17 cellular contexts compared by ENCODE assay signal in genomic region chr4:80101768-80102116, GRCh38. TPM values are rescaled to one million over a fixed set of nuclear protein-coding genes. Genes with fewer than 3 reads are reported as not detected.
A peak's percentile ranks its signal among the peaks of the same experiment; 100 is the strongest.
DNase-seq lines count a peak whose midpoint lies in the region; ATAC-seq and TF ChIP-seq lines count a peak whose summit lies in the region.
"Had no signal": no experiment of that assay in that cellular context is flagged by ENCODE, and none has a peak within 500 bp of the region (broad histone marks: within the 10 kb centered on the region; RNA-seq: fewer than 3 reads in every experiment).

No MANE protein-coding gene starts in this region.

- no peak overlapping the region for H3K4me3 ChIP-seq in CD4-positive, alpha-beta memory T cell (ENCODE audit: low read length in 2 of 2)
- H3K4me3 ChIP-seq in HCT116 (replicated peaks in 1 of 2; ENCODE audit: low read depth in 1 of 2, low read length in 2 of 2) (no peak overlapping the region), SK-N-MC (peak overlapping the region; percentile 8; the same call in 1 of the 2 replicates), fibroblast of the aortic adventitia (ENCODE audit: low read depth, low read length) (no peak overlapping the region), gastrocnemius medialis (no peak overlapping the region), MG63 (no peak overlapping the region)

- H3K4me1 Mint-ChIP-seq in CD4-positive, alpha-beta memory T cell: peaks cover 2 to 13% (median 9%) of the 10 kb centered on the region in 4 donors

- peak overlapping the region; percentile 73 for H2AFZ ChIP-seq in HCT116 (ENCODE audit: low read depth, low read length, poor library complexity, severe bottlenecking)

- no peak overlapping the region for H3K27ac ChIP-seq in CD4-positive, alpha-beta memory T cell (ENCODE audit: low read depth, low read length)
- no peak overlapping the region for H3K27ac ChIP-seq in HCT116 (ENCODE audit: low read depth, low read length)
- H3K27ac ChIP-seq in SK-N-MC: peak overlapping the region; percentile 83; the same call in 1 of the 2 replicates
- H3K27ac ChIP-seq in gastrocnemius medialis: no peak overlapping the region
- H3K27ac ChIP-seq: WERI-Rb-1 had no signal

- no peaks in the 10 kb centered on the region for H3K27me3 ChIP-seq in CD4-positive, alpha-beta memory T cell (ENCODE audit: insufficient read depth, low read length)
- H3K27me3 ChIP-seq in HCT116 (ENCODE audit: insufficient read depth, low read length): no peaks in the 10 kb centered on the region
- no peaks in the 10 kb centered on the region for H3K27me3 ChIP-seq in gastrocnemius medialis
- no peaks in the 10 kb centered on the region for H3K27me3 ChIP-seq in MG63

- peaks cover 0 to 11% (median 7%) of the 10 kb centered on the region in 8 donors for H3K9me3 Mint-ChIP-seq in CD4-positive, alpha-beta memory T cell

- no peak overlapping the region for H3K4me2 ChIP-seq in HCT116 (ENCODE audit: low read length)

- DNase-seq in CD4-positive, alpha-beta memory T cell: no peak
- DNase-seq in HCT116 (ENCODE audit: low read depth, low spot score): no peak
- DNase-seq in SK-N-MC (ENCODE audit: low read depth, low spot score): no peak
- peak; percentile 32 for DNase-seq in fibroblast of the aortic adventitia (ENCODE audit: low read depth)
- DNase-seq in gastrocnemius medialis: no peak
- no peak for DNase-seq in MG63
- no peak for DNase-seq in NCI-H526 (lab: John Stamatoyannopoulos, UW)
- DNase-seq: activated CD8-positive, alpha-beta T cell treated with anti-CD3 and anti-CD28 coated beads for 36 hours; amniotic stem cell; islet precursor cell; naive B cell; NK-92 treated with Interleukin-12 subunit alpha and Interleukin-12 subunit beta, amount 100 ng/mL, for 24 hours; stimulated activated CD4-positive, alpha-beta T cell treated with anti-CD3 and anti-CD28 coated beads, Interleukin-1b, Interleukin-23, amount 100 ng/mL, for 48 hours; T-helper 1 cell; WERI-Rb-1 had no signal

- no peaks in the 10 kb centered on the region for H3K9me2 ChIP-seq in HCT116 (ENCODE audit: insufficient read depth)

- POLR2A ChIA-PET in CD4-positive, alpha-beta memory T cell (lab: Charles Lee; ENCODE audit: partially characterized antibody): interaction anchor here (0.7 to 0.9 kb wide), 2 partner anchors 29 to 34 kb away, joined by 3 read pairs; no protein-coding TSS in a partner anchor
- POLR2A ChIA-PET in HCT116 (lab: Charles Lee): no interaction called here

- TF ChIP-seq POLR2A in HCT116 (IDR thresholded peaks at IDR 0.05; ENCODE audit: borderline replicate concordance, extremely low read depth, insufficient read depth, insufficient read length) (no peak), gastrocnemius medialis (IDR thresholded peaks at IDR 0.05) (no peak)

- CTCF ChIA-PET in CD4-positive, alpha-beta memory T cell (lab: Charles Lee; ENCODE audit: partially characterized antibody): no interaction called here
- CTCF ChIA-PET in HCT116 (lab: Charles Lee): no interaction called here

- no TSS peak for BruUV-seq in HCT116 (replicated peaks; lab: Mats Ljungman, UMichigan)

- H3K79me2 ChIP-seq in HCT116 (ENCODE audit: insufficient read depth, low read length): no peaks in the 10 kb centered on the region

- peak overlapping the region in 5 of 7 donors; percentile 1 to 63 (median 30) for H3K27ac Mint-ChIP-seq in CD4-positive, alpha-beta memory T cell
- H3K27ac Mint-ChIP-seq: activated CD8-positive, alpha-beta T cell treated with anti-CD3 and anti-CD28 coated beads for 36 hours; activated T-helper 2 cell treated with anti-CD3 and anti-CD28 coated beads, Interferon-gamma antibody, Interleukin-2, Interleukin-4, amounts not matched to agents 10 μg/mL and 5 μg/mL and 100 μg/mL, durations not matched to agents 14 hours and 24 hours and 36 hours; B cell had no signal

- H3K9me3 ChIP-seq in CD4-positive, alpha-beta memory T cell (ENCODE audit: control insufficient read depth in 1 of 2, low read length in 2 of 2): no peaks in the 10 kb centered on the region
- no peaks in the 10 kb centered on the region; a peak in 1 of 4 replicates for H3K9me3 ChIP-seq in HCT116 (ENCODE audit: control insufficient read depth in 1 of 2, insufficient read depth in 1 of 2, low read depth in 1 of 2, low read length in 2 of 2)
- no peaks in the 10 kb centered on the region; the same call in 1 of the 2 replicates for H3K9me3 ChIP-seq in SK-N-MC (ENCODE audit: low read depth, low read length)
- peaks cover 0 to 3% (median 0%) of the 10 kb centered on the region in 3 donors for H3K9me3 ChIP-seq in gastrocnemius medialis
- H3K9me3 ChIP-seq in MG63: no peaks in the 10 kb centered on the region

- H3K4me3 Mint-ChIP-seq in CD4-positive, alpha-beta memory T cell: no peak overlapping the region
- H3K4me3 Mint-ChIP-seq: activated CD8-positive, alpha-beta T cell treated with anti-CD3 and anti-CD28 coated beads for 36 hours; B cell; naive B cell had no signal

- H3K36me3 ChIP-seq in CD4-positive, alpha-beta memory T cell (ENCODE audit: insufficient read depth, low read length): no peaks in the 10 kb centered on the region
- no peaks in the 10 kb centered on the region for H3K36me3 ChIP-seq in HCT116 (ENCODE audit: control insufficient read depth in 1 of 2, insufficient read depth in 2 of 2, low read length in 2 of 2)
- H3K36me3 ChIP-seq in SK-N-MC (ENCODE audit: insufficient read depth, low read length): no peaks in the 10 kb centered on the region
- no peaks in the 10 kb centered on the region for H3K36me3 ChIP-seq in gastrocnemius medialis
- no peaks in the 10 kb centered on the region for H3K36me3 ChIP-seq in MG63
- H3K36me3 ChIP-seq: WERI-Rb-1 had no signal

- RAD21 ChIA-PET in HCT116 (lab: Charles Lee; ENCODE audit: low non-redundant PET in 1 of 2, low total read pairs in 2 of 2, uncharacterized antibody in 2 of 2, unreplicated experiment in 2 of 2): no interaction called here

- no peak overlapping the region for H3K9ac ChIP-seq in HCT116 (ENCODE audit: low read length)
- H3K9ac ChIP-seq in SK-N-MC (ENCODE audit: insufficient read length): no peak overlapping the region

- ATAC-seq in HCT116 (no peak), gastrocnemius medialis (no peak)
- ATAC-seq: activated CD8-positive, alpha-beta T cell treated with anti-CD3 and anti-CD28 coated beads for 36 hours had no signal

- H4K20me1 ChIP-seq in HCT116 (ENCODE audit: insufficient read depth): no peaks in the 10 kb centered on the region

- TF ChIP-seq CTCF in HCT116 (IDR thresholded peaks at IDR 0.05 in 2 of 3, conservative IDR thresholded peaks at IDR 0.05 in 1 of 3; ENCODE audit: borderline replicate concordance in 1 of 3, insufficient read depth in 1 of 3, low read depth in 2 of 3, low read length in 2 of 3) (no peak), fibroblast of the aortic adventitia (IDR thresholded peaks at IDR 0.05; ENCODE audit: insufficient read depth, low read length) (no peak), gastrocnemius medialis (IDR thresholded peaks at IDR 0.05 in 4 of 5, conservative IDR thresholded peaks at IDR 0.05 in 1 of 5) (no peak)

- in situ Hi-C loops in gastrocnemius medialis (cut with MboI; ENCODE audit: low sequenced_read_pairs in 4 of 4): no loop called here

- H3K36me3 Mint-ChIP-seq in CD4-positive, alpha-beta memory T cell: peaks cover 5 to 6% of the 10 kb centered on the region in 2 donors

- no peak for TF ChIP-seq RAD21 in HCT116 (IDR thresholded peaks at IDR 0.05; ENCODE audit: low read depth)

- no peaks in the 10 kb centered on the region for H3K27me3 Mint-ChIP-seq in CD4-positive, alpha-beta memory T cell
- H3K27me3 Mint-ChIP-seq: activated CD8-positive, alpha-beta T cell treated with anti-CD3 and anti-CD28 coated beads for 36 hours had no signal

- H3K4me1 ChIP-seq in CD4-positive, alpha-beta memory T cell (ENCODE audit: insufficient read depth, low read length): no peaks in the 10 kb centered on the region
- H3K4me1 ChIP-seq in HCT116 (ENCODE audit: control insufficient read depth in 1 of 2, insufficient read depth in 2 of 2, low read length in 2 of 2) (no peaks in the 10 kb centered on the region; a peak in 1 of 4 replicates), gastrocnemius medialis (no peaks in the 10 kb centered on the region)

- intact Hi-C loops in CD4-positive, alpha-beta memory T cell (cut with micrococcal nuclease): no loop called here
- intact Hi-C loops in HCT116 (cut with micrococcal nuclease) (no loop called here), gastrocnemius medialis (cut with DNase I; ENCODE audit: low total_unique reads) (no loop called here)

TF ChIP-seq in HCT116, 20 proteins besides CTCF, POLR2A, EP300 and RAD21:
- TF ChIP-seq ZFX (IDR thresholded peaks at IDR 0.05): no peak
- no peak for TF ChIP-seq TCF7L2 (IDR thresholded peaks at IDR 0.05; ENCODE audit: borderline replicate concordance, extremely low read depth, insufficient read depth, insufficient read length)
- TF ChIP-seq EGR1 (IDR thresholded peaks at IDR 0.05; ENCODE audit: low read depth): no peak
- no peak for TF ChIP-seq MAX (IDR thresholded peaks at IDR 0.05)
- TF ChIP-seq SRF (IDR thresholded peaks at IDR 0.05; ENCODE audit: low read depth): no peak
- TF ChIP-seq POLR2AphosphoS5 (IDR thresholded peaks at IDR 0.05; ENCODE audit: low read depth, low read length): no peak
- TF ChIP-seq FOSL1 (IDR thresholded peaks at IDR 0.05; ENCODE audit: low read depth): no peak
- no peak for TF ChIP-seq YY1 (IDR thresholded peaks at IDR 0.05; ENCODE audit: extremely low read depth, insufficient replicate concordance, low read depth, low read length)
TF ChIP-seq in HCT116: peak in this region for 0.

RNA-seq across cellular contexts. Expression of gene ANTXR2, which starts 28.7 kb away (rescaled TPM):
- 10 to 100 TPM; 90.1 to 91.6 TPM for total RNA-seq in CD4-positive, alpha-beta memory T cell
- 10 to 100 TPM; 88.1 to 91.2 TPM for polyA plus RNA-seq in CD4-positive, alpha-beta memory T cell
- total RNA-seq in HCT116 (2021; ENCODE audit: unreplicated experiment) (6.3 TPM), fibroblast of the aortic adventitia (ENCODE audit: low replicate concordance) (183 and 271 TPM in 2 replicates), gastrocnemius medialis (10 to 100 TPM; 14.5 to 41.0 (median 23.1) TPM)
- polyA plus RNA-seq in HCT116 (2012): 4.4 and 7.9 TPM in 2 replicates
- 4.7 and 5.6 TPM in 2 replicates for total RNA-seq in MG63 (2014; rRNA removed; shearing (Covaris generic); ENCODE audit: low replicate concordance)
